ENCODE assay signal across 9 cellular contexts in the genomic region with DNA sequence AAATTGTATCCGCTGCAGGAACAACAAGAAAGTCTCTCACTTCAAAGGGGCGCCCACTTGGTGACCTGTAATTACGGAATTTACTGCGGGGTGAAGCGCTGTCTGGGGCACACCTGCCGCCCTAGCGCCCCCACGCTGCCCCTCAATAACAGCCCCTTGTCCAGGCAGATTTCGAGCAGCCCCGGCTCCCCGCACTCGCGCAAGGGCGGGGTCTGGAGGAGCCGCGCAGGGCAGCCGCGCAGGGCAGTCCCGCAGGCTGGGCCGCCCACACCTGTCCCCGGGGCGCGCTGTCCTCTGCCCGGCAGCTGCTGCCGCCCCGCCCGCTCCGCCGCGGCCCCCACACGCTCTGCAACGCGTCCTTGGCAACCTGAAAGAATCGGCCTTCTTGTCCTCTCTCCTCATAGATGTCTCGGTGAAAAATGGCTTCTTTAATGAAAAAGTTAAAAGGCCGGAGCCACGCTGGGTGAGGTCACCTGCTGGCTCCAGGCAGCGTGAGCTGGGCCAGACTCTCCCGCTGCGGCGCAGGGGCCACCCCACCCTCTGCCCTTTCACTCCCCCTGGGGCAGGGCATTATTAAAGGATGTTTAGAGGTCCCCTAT.
DNase-seq lines count a peak whose midpoint lies in the region; ATAC-seq and TF ChIP-seq lines count a peak whose summit lies in the region.
"Had no signal": no experiment of that assay in that cellular context is flagged by ENCODE, and none has a peak within 500 bp of the region (broad histone marks: within the 10 kb centered on the region; RNA-seq: fewer than 3 reads in every experiment).

No MANE protein-coding gene starts in this region.

- no peaks in the 10 kb centered on the region for H3K36me3 ChIP-seq in transverse colon

- POLR2A ChIA-PET in activated CD4-positive, alpha-beta T cell treated with anti-CD3 and anti-CD28 coated beads, Interleukin-2, amount 10 ng/mL, durations not matched to agents 7 days and 5 days (lab: Charles Lee) = no interaction called here

- H3K27ac ChIP-seq in transverse colon = no peak overlapping the region
- H3K27ac ChIP-seq: KMS-11 had no signal

- no peaks in the 10 kb centered on the region for H3K9me3 Mint-ChIP-seq in endothelial cell (ENCODE audit: unreplicated experiment)
- no peaks in the 10 kb centered on the region for H3K9me3 Mint-ChIP-seq in activated CD4-positive, alpha-beta T cell treated with anti-CD3 and anti-CD28 coated beads, Interleukin-2, amount 10 ng/mL, durations not matched to agents 7 days and 5 days

- DNase-seq in DMS79 treated with DMSO at 0.1 percent for 48 hours (lab: John Stamatoyannopoulos, UW) (peak; percentile 18), DMS79 (lab: John Stamatoyannopoulos, UW) (no peak), endothelial cell (ENCODE audit: low spot score) (peak; percentile 22), transverse colon (no peak), EL (no peak)
- DNase-seq in activated CD4-positive, alpha-beta T cell treated with anti-CD3 and anti-CD28 coated beads, Interleukin-2, amount 10 ng/mL, durations not matched to agents 7 days and 5 days = no peak

- no peaks in the 10 kb centered on the region for H3K27me3 Mint-ChIP-seq in endothelial cell (ENCODE audit: unreplicated experiment)
- peaks cover 34% of the 10 kb centered on the region for H3K27me3 Mint-ChIP-seq in activated CD4-positive, alpha-beta T cell treated with anti-CD3 and anti-CD28 coated beads, Interleukin-2, amount 10 ng/mL, durations not matched to agents 7 days and 5 days

- H3K4me1 Mint-ChIP-seq in endothelial cell (ENCODE audit: unreplicated experiment) = peaks cover 5% of the 10 kb centered on the region
- H3K4me1 Mint-ChIP-seq in activated CD4-positive, alpha-beta T cell treated with anti-CD3 and anti-CD28 coated beads, Interleukin-2, amount 10 ng/mL, durations not matched to agents 7 days and 5 days = no peaks in the 10 kb centered on the region

- ATAC-seq in GM21447 (IDR thresholded peaks at IDR 0.05; ENCODE audit: unreplicated experiment) = no peak

- H3K27me3 ChIP-seq in mononuclear cell (ENCODE audit: insufficient read depth, low read length) = peaks cover 18% of the 10 kb centered on the region
- H3K27me3 ChIP-seq in transverse colon = peaks cover 14% of the 10 kb centered on the region

- H3K27ac Mint-ChIP-seq in endothelial cell (ENCODE audit: unreplicated experiment) = no peak overlapping the region
- H3K27ac Mint-ChIP-seq in activated CD4-positive, alpha-beta T cell treated with anti-CD3 and anti-CD28 coated beads, Interleukin-2, amount 10 ng/mL, durations not matched to agents 7 days and 5 days = no peak overlapping the region

- H3K36me3 Mint-ChIP-seq in endothelial cell (ENCODE audit: low read depth, unreplicated experiment) = no peaks in the 10 kb centered on the region
- H3K36me3 Mint-ChIP-seq in activated CD4-positive, alpha-beta T cell treated with anti-CD3 and anti-CD28 coated beads, Interleukin-2, amount 10 ng/mL, durations not matched to agents 7 days and 5 days (ENCODE audit: low read depth) = no peaks in the 10 kb centered on the region

- H3K9me3 ChIP-seq in mononuclear cell (ENCODE audit: low read depth, low read length) = no peaks in the 10 kb centered on the region
- no peaks in the 10 kb centered on the region for H3K9me3 ChIP-seq in transverse colon

- TF ChIP-seq POLR2A in transverse colon (IDR thresholded peaks at IDR 0.05) = no peak

- 8 to 10% methylated on average over 2 to 35 of the region's 41 CpGs for WGBS in transverse colon (ENCODE audit: low coverage in 1 of 2), 2 donors

- intact Hi-C loops in transverse colon (cut with DNase I; ENCODE audit: low total_unique reads) = no loop called here

- TF ChIP-seq CTCF in endothelial cell (IDR thresholded peaks at IDR 0.05; ENCODE audit: unreplicated experiment) (no peak), transverse colon (IDR thresholded peaks at IDR 0.05) (no peak)

- H3K4me3 ChIP-seq in mononuclear cell (ENCODE audit: low read length) (peak overlapping the region; percentile 2), transverse colon (peak overlapping the region in 3 of 4 donors; percentile 1 to 35 (median 11))

- H3K4me1 ChIP-seq in mononuclear cell (ENCODE audit: insufficient read depth, low read length) = peaks cover 18% of the 10 kb centered on the region
- peaks cover 0 to 12% (median 4%) of the 10 kb centered on the region in 4 donors for H3K4me1 ChIP-seq in transverse colon

- H3K4me3 Mint-ChIP-seq in endothelial cell (ENCODE audit: unreplicated experiment) = no peak overlapping the region
- H3K4me3 Mint-ChIP-seq in activated CD4-positive, alpha-beta T cell treated with anti-CD3 and anti-CD28 coated beads, Interleukin-2, amount 10 ng/mL, durations not matched to agents 7 days and 5 days = no peak overlapping the region

- in situ Hi-C loops in transverse colon (cut with MboI; ENCODE audit: low pct_ligation_motif_present in 1 of 4, low pct_unique_long_range_greater_than_20kb in 1 of 4, low sequenced_read_pairs in 3 of 4) = no loop called here

- no peak for TF ChIP-seq EP300 in transverse colon (IDR thresholded peaks at IDR 0.05; ENCODE audit: low read depth)

- CTCF ChIA-PET in activated CD4-positive, alpha-beta T cell treated with anti-CD3 and anti-CD28 coated beads, Interleukin-2, amount 10 ng/mL, durations not matched to agents 7 days and 5 days (lab: Charles Lee) = no interaction called here

Comparison
In these comparisons a context has a peak if more than half of its experiments do, and no peak if none do; other contexts are left out.
1. DNase-seq: peak in DMS79 treated with DMSO at 0.1 percent for 48 hours (single experiment) and endothelial cell (single experiment); none in DMS79 (single experiment), transverse colon (single experiment), EL (single experiment) and activated CD4-positive, alpha-beta T cell treated with anti-CD3 and anti-CD28 coated beads, Interleukin-2, amount 10 ng/mL, durations not matched to agents 7 days and 5 days (single experiment).